Comparison of ENCODE assay signal across 17 cellular contexts in genomic region chr14:54086780-54087179, GRCh38.
DNase-seq lines count a peak whose midpoint lies in the region; ATAC-seq and TF ChIP-seq lines count a peak whose summit lies in the region.
"Had no signal": no experiment of that assay in that cellular context is flagged by ENCODE, and none has a peak within 500 bp of the region (broad histone marks: within the 10 kb centered on the region; RNA-seq: fewer than 3 reads in every experiment).

No MANE protein-coding gene starts in this region.

- H3K4me3 ChIP-seq in colonic mucosa: no peak overlapping the region
- H3K4me3 ChIP-seq in mucosa of descending colon: no peak overlapping the region
- no peak overlapping the region for H3K4me3 ChIP-seq in transverse colon
- H3K4me3 ChIP-seq in smooth muscle cell: no peak overlapping the region
- H3K4me3 ChIP-seq: GM12878 had no signal

- TF ChIP-seq CTCF in colonic mucosa (IDR thresholded peaks at IDR 0.05) (no peak), mucosa of descending colon (IDR thresholded peaks at IDR 0.05) (no peak), transverse colon (IDR thresholded peaks at IDR 0.05) (no peak), smooth muscle cell (IDR thresholded peaks at IDR 0.05; ENCODE audit: borderline replicate concordance, insufficient read depth, poor library complexity, severe bottlenecking) (no peak)

- no peak for TF ChIP-seq EP300 in transverse colon (IDR thresholded peaks at IDR 0.05; ENCODE audit: low read depth)

- no peaks in the 10 kb centered on the region for H3K9me3 ChIP-seq in colonic mucosa
- H3K9me3 ChIP-seq in mucosa of descending colon: no peaks in the 10 kb centered on the region
- no peaks in the 10 kb centered on the region for H3K9me3 ChIP-seq in transverse colon
- H3K9me3 ChIP-seq in smooth muscle cell (replicated peaks; ENCODE audit: low read depth): no peaks in the 10 kb centered on the region

- ATAC-seq in mucosa of descending colon: peak; percentile 44
- ATAC-seq: GM12878 had no signal

- no peak overlapping the region for H3K4me2 ChIP-seq in smooth muscle cell

- DNase-seq in NCI-H1092 treated with DMSO at 0.1 percent for 48 hours (lab: John Stamatoyannopoulos, UW): peak; percentile 68
- no peak for DNase-seq in colonic mucosa
- DNase-seq in mucosa of descending colon: peak in 2 of 3 donors; percentile 25 to 32
- DNase-seq in transverse colon: peak; percentile 10
- DNase-seq in nucleus accumbens (lab: John Stamatoyannopoulos, UW): no peak
- no peak for DNase-seq in NCI-H1105 (lab: John Stamatoyannopoulos, UW)
- no peak for DNase-seq in smooth muscle cell (lab: John Stamatoyannopoulos, UW; ENCODE audit: unreplicated experiment)
- DNase-seq: AML-193; DMS 273 treated with DMSO at 0.1 percent for 48 hours; GDM1; HCEC 1CT; KG1; NCI-H2107; NCI-H226; NCI-H524 treated with DMSO at 0.1 percent for 48 hours; NK-92 treated with Interleukin-12 subunit alpha and Interleukin-12 subunit beta, amount 100 ng/mL, for 24 hours had no signal

- H3K36me3 ChIP-seq in colonic mucosa (no peaks in the 10 kb centered on the region), mucosa of descending colon (ENCODE audit: low read depth) (no peaks in the 10 kb centered on the region), transverse colon (no peaks in the 10 kb centered on the region), smooth muscle cell (ENCODE audit: low read depth) (no peaks in the 10 kb centered on the region)

- no peaks in the 10 kb centered on the region for H4K20me1 ChIP-seq in smooth muscle cell (ENCODE audit: low read depth)

- no peak overlapping the region for H2AFZ ChIP-seq in smooth muscle cell (ENCODE audit: low read depth)

- H3K27ac ChIP-seq in colonic mucosa (peak overlapping the region; percentile 14), transverse colon (peak overlapping the region; percentile 24 to 69 (median 53)), smooth muscle cell (ENCODE audit: low read depth) (no peak overlapping the region)

- in situ Hi-C loops in transverse colon (cut with MboI; ENCODE audit: low pct_ligation_motif_present in 1 of 4, low pct_unique_long_range_greater_than_20kb in 1 of 4, low sequenced_read_pairs in 3 of 4): no loop called here

- H3K27me3 ChIP-seq in colonic mucosa: no peaks in the 10 kb centered on the region
- H3K27me3 ChIP-seq in transverse colon: no peaks in the 10 kb centered on the region
- no peaks in the 10 kb centered on the region for H3K27me3 ChIP-seq in smooth muscle cell (ENCODE audit: low read depth)

- no peak for TF ChIP-seq POLR2A in transverse colon (IDR thresholded peaks at IDR 0.05)

- H3K4me1 ChIP-seq in colonic mucosa (no peaks in the 10 kb centered on the region), mucosa of descending colon (ENCODE audit: low read depth) (no peaks in the 10 kb centered on the region), transverse colon (no peaks in the 10 kb centered on the region), smooth muscle cell (ENCODE audit: low read depth) (no peaks in the 10 kb centered on the region)

- WGBS in transverse colon (ENCODE audit: low coverage in 1 of 2), 2 donors: 66 to 98% methylated on average over 7 of the region's 7 CpGs
- WGBS in smooth muscle cell (ENCODE audit: low lambda C conversion rate): 49% methylated on average over 7 of the region's 7 CpGs

- no peaks in the 10 kb centered on the region for H3K79me2 ChIP-seq in smooth muscle cell (ENCODE audit: low read depth)

- H3K9ac ChIP-seq in colonic mucosa (ENCODE audit: low read depth in 2 of 2, low read length in 2 of 2): no peak overlapping the region
- H3K9ac ChIP-seq in smooth muscle cell (ENCODE audit: low read depth): no peak overlapping the region

- no peaks in the 10 kb centered on the region for H3F3A ChIP-seq in smooth muscle cell (ENCODE audit: low read depth)

- intact Hi-C loops in colonic mucosa (cut with DNase I): no loop called here
- intact Hi-C loops in mucosa of descending colon (cut with DNase I, micrococcal nuclease): no loop called here
- intact Hi-C loops in transverse colon (cut with DNase I; ENCODE audit: low total_unique reads): no loop called here

Comparison
In these comparisons a context has a peak if more than half of its experiments do, and no peak if none do; other contexts are left out.
1. DNase-seq: peak in NCI-H1092 treated with DMSO at 0.1 percent for 48 hours (single experiment), mucosa of descending colon (2 of 3) and transverse colon (single experiment); none in colonic mucosa (single experiment), nucleus accumbens (0 of 56), NCI-H1105 (single experiment) and smooth muscle cell (single experiment).